In genomic region chr3:52506266-52506966, GRCh38 we compare ENCODE assay signal across 24 cellular contexts. TPM values are rescaled to one million over a fixed set of nuclear protein-coding genes. Genes with fewer than 3 reads are reported as not detected.
"Had no signal": no experiment of that assay in that cellular context is flagged by ENCODE, and none has a peak within 500 bp of the region (broad histone marks: within the 10 kb centered on the region; RNA-seq: fewer than 3 reads in every experiment).

No MANE protein-coding gene starts in this region.

- H3K27me3 ChIP-seq: heart left ventricle, tibial nerve had no signal

- H3K9me3 Mint-ChIP-seq: activated CD4-positive, alpha-beta T cell treated with anti-CD3 and anti-CD28 coated beads, Interleukin-2, amount 10 ng/mL, durations not matched to agents 24 days and 14 days; activated CD8-positive, alpha-beta T cell treated with anti-CD3 and anti-CD28 coated beads for 36 hours; activated naive CD4-positive, alpha-beta T cell treated with anti-CD3 and anti-CD28 coated beads, Interleukin-2, amount 50 U/mL, for 24 hours; memory B cell; nephron progenitor cell; stimulated activated effector memory CD8-positive, alpha-beta T cell treated with anti-CD3 and anti-CD28 coated beads, Interleukin-12 subunit alpha, Interleukin-12 subunit beta, amount 100 ng/mL, for 72 hours; stimulated activated naive CD8-positive, alpha-beta T cell treated with anti-CD3 and anti-CD28 coated beads, Interleukin-15, amount 100 ng/mL, for 72 hours; T-helper 2 cell treated with Interferon-gamma antibody and Interleukin-4, amounts not matched to agents 5 μg/mL and 100 μg/mL, for 36 hours had no signal

- H3K4me3 Mint-ChIP-seq: activated CD4-positive, alpha-beta T cell treated with anti-CD3 and anti-CD28 coated beads, Interleukin-2, amount 10 ng/mL, durations not matched to agents 24 days and 14 days; activated CD8-positive, alpha-beta memory T cell treated with anti-CD3 and anti-CD28 coated beads, Interleukin-2, amount 10 ng/mL, durations not matched to agents 7 days and 5 days; activated CD8-positive, alpha-beta T cell treated with anti-CD3 and anti-CD28 coated beads for 36 hours; activated naive CD4-positive, alpha-beta T cell treated with anti-CD3 and anti-CD28 coated beads, Interleukin-2, amount 50 U/mL, for 24 hours; brain; memory B cell; nephron progenitor cell; stimulated activated effector memory CD8-positive, alpha-beta T cell treated with anti-CD3 and anti-CD28 coated beads, Interleukin-12 subunit alpha, Interleukin-12 subunit beta, amount 100 ng/mL, for 72 hours; stimulated activated naive CD8-positive, alpha-beta T cell treated with anti-CD3 and anti-CD28 coated beads, Interleukin-15, amount 100 ng/mL, for 72 hours; T-helper 2 cell treated with Interferon-gamma antibody and Interleukin-4, amounts not matched to agents 5 μg/mL and 100 μg/mL, for 36 hours had no signal

- H3K4me1 Mint-ChIP-seq: activated CD4-positive, alpha-beta T cell treated with anti-CD3 and anti-CD28 coated beads, Interleukin-2, amount 10 ng/mL, durations not matched to agents 24 days and 14 days; activated CD8-positive, alpha-beta memory T cell treated with anti-CD3 and anti-CD28 coated beads, Interleukin-2, amount 10 ng/mL, durations not matched to agents 7 days and 5 days; activated naive CD4-positive, alpha-beta T cell treated with anti-CD3 and anti-CD28 coated beads, Interleukin-2, amount 50 U/mL, for 24 hours; stimulated activated effector memory CD8-positive, alpha-beta T cell treated with anti-CD3 and anti-CD28 coated beads, Interleukin-12 subunit alpha, Interleukin-12 subunit beta, amount 100 ng/mL, for 72 hours; stimulated activated naive CD8-positive, alpha-beta T cell treated with anti-CD3 and anti-CD28 coated beads, Interleukin-15, amount 100 ng/mL, for 72 hours had no signal

- H3K27ac Mint-ChIP-seq: activated CD4-positive, alpha-beta T cell treated with anti-CD3 and anti-CD28 coated beads, Interleukin-2, amount 10 ng/mL, durations not matched to agents 24 days and 14 days; activated CD8-positive, alpha-beta memory T cell treated with anti-CD3 and anti-CD28 coated beads, Interleukin-2, amount 10 ng/mL, durations not matched to agents 7 days and 5 days; activated CD8-positive, alpha-beta T cell treated with anti-CD3 and anti-CD28 coated beads for 36 hours; activated naive CD4-positive, alpha-beta T cell treated with anti-CD3 and anti-CD28 coated beads, Interleukin-2, amount 50 U/mL, for 24 hours; memory B cell; stimulated activated effector memory CD8-positive, alpha-beta T cell treated with anti-CD3 and anti-CD28 coated beads, Interleukin-12 subunit alpha, Interleukin-12 subunit beta, amount 100 ng/mL, for 72 hours; T-helper 2 cell treated with Interferon-gamma antibody and Interleukin-4, amounts not matched to agents 5 μg/mL and 100 μg/mL, for 36 hours had no signal

- DNase-seq: activated CD4-positive, alpha-beta T cell treated with anti-CD3 and anti-CD28 coated beads, Interleukin-2, amount 10 ng/mL, durations not matched to agents 24 days and 14 days; activated CD8-positive, alpha-beta memory T cell treated with anti-CD3 and anti-CD28 coated beads, Interleukin-2, amount 10 ng/mL, durations not matched to agents 7 days and 5 days; activated CD8-positive, alpha-beta T cell treated with anti-CD3 and anti-CD28 coated beads for 36 hours; activated effector memory CD4-positive, alpha-beta T cell treated with anti-CD3 and anti-CD28 coated beads, Interleukin-2, amount 50 U/mL, for 16 hours; activated T-cell treated with anti-CD3 and anti-CD28 coated beads for 4 hours; aorta; effector CD4-positive, alpha-beta T cell; heart left ventricle; left colon; mucosa of descending colon; nephron progenitor cell; occipital lobe; posterior cingulate gyrus; small intestine; stimulated activated CD4-positive, alpha-beta T cell treated with anti-CD3 and anti-CD28 coated beads, Interleukin-2, amount 100 ng/mL, for 24 hours; stimulated activated naive CD8-positive, alpha-beta T cell treated with anti-CD3 and anti-CD28 coated beads, Interleukin-15, amount 100 ng/mL, for 72 hours had no signal

- H3K4me1 ChIP-seq: heart left ventricle, tibial nerve had no signal

- H3K9me3 ChIP-seq: heart left ventricle, mucosa of descending colon, tibial nerve had no signal

- H3K27me3 Mint-ChIP-seq: activated CD4-positive, alpha-beta T cell treated with anti-CD3 and anti-CD28 coated beads, Interleukin-2, amount 10 ng/mL, durations not matched to agents 24 days and 14 days; activated CD8-positive, alpha-beta memory T cell treated with anti-CD3 and anti-CD28 coated beads, Interleukin-2, amount 10 ng/mL, durations not matched to agents 7 days and 5 days; activated CD8-positive, alpha-beta T cell treated with anti-CD3 and anti-CD28 coated beads for 36 hours; activated naive CD4-positive, alpha-beta T cell treated with anti-CD3 and anti-CD28 coated beads, Interleukin-2, amount 50 U/mL, for 24 hours; brain; stimulated activated naive CD8-positive, alpha-beta T cell treated with anti-CD3 and anti-CD28 coated beads, Interleukin-15, amount 100 ng/mL, for 72 hours had no signal

- H3K4me3 ChIP-seq: heart left ventricle, mucosa of descending colon, tibial nerve had no signal

- H3K27ac ChIP-seq: heart left ventricle, tibial nerve, VCaP had no signal

- H3K36me3 Mint-ChIP-seq: activated CD8-positive, alpha-beta memory T cell treated with anti-CD3 and anti-CD28 coated beads, Interleukin-2, amount 10 ng/mL, durations not matched to agents 7 days and 5 days; activated naive CD4-positive, alpha-beta T cell treated with anti-CD3 and anti-CD28 coated beads, Interleukin-2, amount 50 U/mL, for 24 hours; brain; memory B cell; stimulated activated effector memory CD8-positive, alpha-beta T cell treated with anti-CD3 and anti-CD28 coated beads, Interleukin-12 subunit alpha, Interleukin-12 subunit beta, amount 100 ng/mL, for 72 hours had no signal

RNA-seq across cellular contexts. Expression of gene STAB1, which starts 11.3 kb away (rescaled TPM):
- total RNA-seq: activated CD8-positive, alpha-beta memory T cell treated with anti-CD3 and anti-CD28 coated beads, Interleukin-2, amount 10 ng/mL, durations not matched to agents 7 days and 5 days; chondrocyte had no signal

RNA-seq across cellular contexts. Expression of gene TNNC1, which starts 52.6 kb away (rescaled TPM):
- total RNA-seq: occipital lobe had no signal
